In genomic region chr3:124829175-124829818, GRCh38 we compare ENCODE assay signal across 15 cellular contexts. TPM values are rescaled to one million over a fixed set of nuclear protein-coding genes. Genes with fewer than 3 reads are reported as not detected.
DNase-seq lines count a peak whose midpoint lies in the region; ATAC-seq and TF ChIP-seq lines count a peak whose summit lies in the region.
"Had no signal": no experiment of that assay in that cellular context is flagged by ENCODE, and none has a peak within 500 bp of the region (broad histone marks: within the 10 kb centered on the region; RNA-seq: fewer than 3 reads in every experiment).

No MANE protein-coding gene starts in this region.

- H4K91ac ChIP-seq in H9 (ENCODE audit: insufficient read length, low read depth, low read length), result no peak overlapping the region

- H3K4me1 ChIP-seq in H9 (ENCODE audit: insufficient read depth, low read length), result peaks cover 16% of the 10 kb centered on the region; the same call in 1 of the 2 replicates
- peaks cover 8 to 84% (median 30%) of the 10 kb centered on the region in 3 donors for H3K4me1 ChIP-seq in esophagus squamous epithelium
- H3K4me1 ChIP-seq in mucosa of rectum (ENCODE audit: control insufficient read depth in 2 of 2, insufficient read depth in 2 of 2, low read length in 2 of 2), result peaks cover 5 to 8% of the 10 kb centered on the region in 2 donors
- H3K4me1 ChIP-seq in tibial artery, result peaks cover 4 to 83% (median 63%) of the 10 kb centered on the region in 4 donors

- no peak overlapping the region for H2BK15ac ChIP-seq in H9 (ENCODE audit: low read depth, low read length)

- H3K23me2 ChIP-seq in H9 (ENCODE audit: insufficient read length, low read depth, low read length, poor library complexity, severe bottlenecking), result no peaks in the 10 kb centered on the region

- H3K9ac ChIP-seq in H9 (ENCODE audit: extremely low read depth, insufficient read length, low read length) (no peak overlapping the region), mucosa of rectum (ENCODE audit: low read depth in 1 of 2, low read length in 2 of 2) (no peak overlapping the region)

- H3K56ac ChIP-seq in H9 (ENCODE audit: insufficient read length, low read depth, low read length), result no peak overlapping the region

- H3K4me1 Mint-ChIP-seq in H9, result peaks cover 54 to 66% of the 10 kb centered on the region in 2 experiments

- no peaks in the 10 kb centered on the region for H3K9me3 Mint-ChIP-seq in H9
- H3K9me3 Mint-ChIP-seq: activated naive CD8-positive, alpha-beta T cell treated with anti-CD3 and anti-CD28 coated beads, Interleukin-2, amount 10 ng/mL, durations not matched to agents 7 days and 5 days had no signal

- no peak overlapping the region for H3K4me2 ChIP-seq in H9 (ENCODE audit: insufficient read depth, insufficient read length, low read length)

- H3K27me3 ChIP-seq in H9 (ENCODE audit: insufficient read depth, low read length) (no peaks in the 10 kb centered on the region), esophagus squamous epithelium (no peaks in the 10 kb centered on the region), mucosa of rectum (ENCODE audit: control insufficient read depth in 2 of 2, insufficient read depth in 2 of 2, low read length in 2 of 2) (no peaks in the 10 kb centered on the region), tibial artery (no peaks in the 10 kb centered on the region)

- peaks cover 2% of the 10 kb centered on the region; the same call in 1 of the 2 replicates for H3K79me2 ChIP-seq in H9 (ENCODE audit: insufficient read depth, low read length)

- H3K27ac ChIP-seq in H9 (ENCODE audit: insufficient read length, low read depth, low read length), result no peak overlapping the region
- H3K27ac ChIP-seq in esophagus squamous epithelium, result peak overlapping the region in 3 of 4 donors; percentile 56 to 68 (median 66)
- H3K27ac ChIP-seq in mucosa of rectum (ENCODE audit: low read depth in 2 of 2, low read length in 2 of 2), result peak overlapping the region; percentile 35 to 43
- peak overlapping the region; percentile 78 to 85 for H3K27ac ChIP-seq in tibial artery
- H3K27ac ChIP-seq: epithelial cell of prostate, neutrophil had no signal

- H3K9me3 ChIP-seq in H9 (ENCODE audit: control insufficient read depth, low read depth, low read length) (no peaks in the 10 kb centered on the region), esophagus squamous epithelium (no peaks in the 10 kb centered on the region), mucosa of rectum (ENCODE audit: control insufficient read depth in 2 of 2, low read length in 2 of 2) (no peaks in the 10 kb centered on the region), tibial artery (no peaks in the 10 kb centered on the region)
- H3K9me3 ChIP-seq: neutrophil had no signal

- H2BK5ac ChIP-seq in H9 (ENCODE audit: insufficient read length, low read length), result no peak overlapping the region

- H3K27me3 Mint-ChIP-seq in H9 (ENCODE audit: low read depth), result no peaks in the 10 kb centered on the region

- H2BK12ac ChIP-seq in H9 (ENCODE audit: insufficient read length, low read depth, low read length), result no peak overlapping the region

- H3K36me3 ChIP-seq in esophagus squamous epithelium, result peaks cover 0 to 51% (median 0%) of the 10 kb centered on the region in 3 donors
- H3K36me3 ChIP-seq in mucosa of rectum (ENCODE audit: control insufficient read depth in 2 of 2, insufficient read depth in 2 of 2, low read length in 2 of 2), result no peaks in the 10 kb centered on the region
- peaks cover 0 to 16% (median 7%) of the 10 kb centered on the region in 3 donors for H3K36me3 ChIP-seq in tibial artery
- H3K36me3 ChIP-seq: neutrophil had no signal

- H4K20me1 ChIP-seq in H9 (ENCODE audit: control insufficient read depth, insufficient read depth, insufficient read length), result no peaks in the 10 kb centered on the region

- H3K18ac ChIP-seq in H9 (ENCODE audit: insufficient read length, low read depth, low read length), result no peak overlapping the region

- H4K5ac ChIP-seq in H9 (ENCODE audit: insufficient read length, low read depth, low read length), result no peak overlapping the region

- no peak overlapping the region for H2AK5ac ChIP-seq in H9 (ENCODE audit: insufficient read length, low read length)

- TF ChIP-seq POLR2A in esophagus squamous epithelium (IDR thresholded peaks at IDR 0.05), result no peak

- no peak overlapping the region for H3K4me3 Mint-ChIP-seq in H9
- H3K4me3 Mint-ChIP-seq: activated CD4-positive, alpha-beta T cell treated with anti-CD3 and anti-CD28 coated beads for 36 hours; activated naive CD8-positive, alpha-beta T cell treated with anti-CD3 and anti-CD28 coated beads, Interleukin-2, amount 10 ng/mL, durations not matched to agents 7 days and 5 days had no signal

- H3K4me3 ChIP-seq in esophagus squamous epithelium, result no peak overlapping the region
- no peak overlapping the region for H3K4me3 ChIP-seq in mucosa of rectum (ENCODE audit: low read length in 2 of 2)
- H3K4me3 ChIP-seq in tibial artery, result no peak overlapping the region

- ATAC-seq in GM21723 (IDR thresholded peaks at IDR 0.05; ENCODE audit: unreplicated experiment), result no peak
- ATAC-seq: activated CD4-positive, alpha-beta T cell treated with anti-CD3 and anti-CD28 coated beads for 36 hours had no signal

- intact Hi-C loops in esophagus squamous epithelium (cut with DNase I) (no loop called here), tibial artery (cut with DNase I; ENCODE audit: low total_unique reads) (no loop called here)

- TF ChIP-seq CTCF in H9 (conservative IDR thresholded peaks at IDR 0.05), result no peak
- TF ChIP-seq CTCF in esophagus squamous epithelium (IDR thresholded peaks at IDR 0.05), result no peak
- TF ChIP-seq CTCF in tibial artery (IDR thresholded peaks at IDR 0.05), result no peak
- no peak for TF ChIP-seq CTCF in GM10266 (IDR thresholded peaks at IDR 0.05; ENCODE audit: control insufficient read depth, insufficient read depth, low read depth, missing control alignments)

- H2BK20ac ChIP-seq in H9 (ENCODE audit: low read depth, low read length, poor library complexity, severe bottlenecking), result no peak overlapping the region

- no peak overlapping the region for H4K8ac ChIP-seq in H9 (replicated peaks; ENCODE audit: insufficient read length, low read depth, low read length)

- no peak overlapping the region for H3T11ph ChIP-seq in H9 (ENCODE audit: low read length)

- no peak overlapping the region for H3K4ac ChIP-seq in H9 (ENCODE audit: low read depth, low read length)

- H3K27ac Mint-ChIP-seq in H9, result peak overlapping the region in 2 of 3 experiments; percentile 9 to 81; a peak in 5 of 7 replicates
- H3K27ac Mint-ChIP-seq: activated CD4-positive, alpha-beta T cell treated with anti-CD3 and anti-CD28 coated beads for 36 hours; activated naive CD8-positive, alpha-beta T cell treated with anti-CD3 and anti-CD28 coated beads, Interleukin-2, amount 10 ng/mL, durations not matched to agents 7 days and 5 days had no signal

- no peak overlapping the region for H3K23ac ChIP-seq in H9 (ENCODE audit: insufficient read length, low read depth, low read length)

- no peak overlapping the region for H2AFZ ChIP-seq in H9 (ENCODE audit: low read length)

- no CpG with 5 or more reads among the region's 15 CpGs for WGBS in H9 (ENCODE audit: extremely low coverage, insufficient read length, low lambda C conversion rate)
- WGBS in esophagus squamous epithelium, 2 donors, result 75 to 76% methylated on average over 13 to 15 of the region's 15 CpGs

- H3K14ac ChIP-seq in H9 (ENCODE audit: insufficient read depth, low read length), result no peak overlapping the region

- H2BK120ac ChIP-seq in H9 (ENCODE audit: low read depth, low read length, poor library complexity, severe bottlenecking), result no peak overlapping the region

- no peak for DNase-seq in H9
- no peak for DNase-seq in esophagus squamous epithelium (lab: John Stamatoyannopoulos, UW)
- DNase-seq in tibial artery, result peak in 1 of 2 donors; percentile 67
- no peak for DNase-seq in AML-193 (lab: John Stamatoyannopoulos, UW)
- no peak for DNase-seq in SIG-M5 (lab: John Stamatoyannopoulos, UW)
- DNase-seq in GM10266 (ENCODE audit: extremely low spot score), result no peak
- DNase-seq: activated CD4-positive, alpha-beta T cell treated with anti-CD3 and anti-CD28 coated beads for 36 hours; activated naive CD8-positive, alpha-beta T cell treated with anti-CD3 and anti-CD28 coated beads, Interleukin-2, amount 10 ng/mL, durations not matched to agents 7 days and 5 days; NCI-H2107; NCI-H82 had no signal

- peaks cover 40 to 56% (median 44%) of the 10 kb centered on the region in 3 experiments for H3K36me3 Mint-ChIP-seq in H9 (ENCODE audit: insufficient read depth in 1 of 3, low read depth in 3 of 3)
- H3K36me3 Mint-ChIP-seq: activated naive CD8-positive, alpha-beta T cell treated with anti-CD3 and anti-CD28 coated beads, Interleukin-2, amount 10 ng/mL, durations not matched to agents 7 days and 5 days had no signal

- H3K79me1 ChIP-seq in H9 (ENCODE audit: insufficient read depth, low read depth, low read length, poor library complexity, severe bottlenecking), result no peaks in the 10 kb centered on the region

RNA-seq across cellular contexts. Expression of gene ITGB5, which starts 57.9 kb away (rescaled TPM):
- 146 and 148 TPM in 2 replicates for total RNA-seq in H9 (2021)
- 100 to 1,000 TPM in 1 of 4 donors, 10 to 100 TPM in 3; 68.4 to 114 (median 79.7) TPM for total RNA-seq in esophagus squamous epithelium
- total RNA-seq: T-helper 2 cell treated with Interferon-gamma antibody and Interleukin-4, amounts not matched to agents 100 ng/mL and 5 ng/mL, for 36 hours had no signal
